Comparison of ENCODE assay signal across 1 cellular context in the genomic region with DNA sequence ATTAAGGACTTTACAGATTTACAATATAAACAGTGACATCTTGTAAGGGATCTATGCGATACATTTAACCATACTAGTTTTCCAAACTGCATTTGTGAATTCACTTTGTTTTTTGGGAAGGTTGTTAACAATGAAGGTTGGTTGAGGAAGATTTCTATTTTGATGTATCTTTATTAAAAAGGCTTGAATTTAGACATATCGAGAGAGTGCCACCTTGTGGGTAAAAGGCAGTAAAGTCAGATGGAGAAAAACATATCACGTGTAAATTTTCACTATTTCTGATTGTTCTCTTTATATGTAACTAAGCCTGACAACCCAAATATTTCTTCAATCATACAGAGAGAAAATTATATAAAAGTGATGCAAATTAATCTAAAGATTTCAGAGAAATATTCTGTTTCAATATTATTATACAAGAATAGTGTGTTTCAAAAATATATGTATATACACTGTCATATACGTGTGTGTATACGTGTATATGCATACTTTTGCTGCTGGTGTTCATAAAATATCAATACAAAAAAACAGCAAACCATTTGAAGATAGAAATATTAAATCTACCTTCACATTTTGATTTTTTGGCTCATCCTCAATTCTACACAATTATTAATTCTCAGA.
TF ChIP-seq lines count a peak whose summit lies in the region.

No MANE protein-coding gene starts in this region.

TF ChIP-seq in GM23338, 12 proteins besides CTCF, POLR2A, EP300 and RAD21 (continued from another document):
- TF ChIP-seq, protein P1, sequence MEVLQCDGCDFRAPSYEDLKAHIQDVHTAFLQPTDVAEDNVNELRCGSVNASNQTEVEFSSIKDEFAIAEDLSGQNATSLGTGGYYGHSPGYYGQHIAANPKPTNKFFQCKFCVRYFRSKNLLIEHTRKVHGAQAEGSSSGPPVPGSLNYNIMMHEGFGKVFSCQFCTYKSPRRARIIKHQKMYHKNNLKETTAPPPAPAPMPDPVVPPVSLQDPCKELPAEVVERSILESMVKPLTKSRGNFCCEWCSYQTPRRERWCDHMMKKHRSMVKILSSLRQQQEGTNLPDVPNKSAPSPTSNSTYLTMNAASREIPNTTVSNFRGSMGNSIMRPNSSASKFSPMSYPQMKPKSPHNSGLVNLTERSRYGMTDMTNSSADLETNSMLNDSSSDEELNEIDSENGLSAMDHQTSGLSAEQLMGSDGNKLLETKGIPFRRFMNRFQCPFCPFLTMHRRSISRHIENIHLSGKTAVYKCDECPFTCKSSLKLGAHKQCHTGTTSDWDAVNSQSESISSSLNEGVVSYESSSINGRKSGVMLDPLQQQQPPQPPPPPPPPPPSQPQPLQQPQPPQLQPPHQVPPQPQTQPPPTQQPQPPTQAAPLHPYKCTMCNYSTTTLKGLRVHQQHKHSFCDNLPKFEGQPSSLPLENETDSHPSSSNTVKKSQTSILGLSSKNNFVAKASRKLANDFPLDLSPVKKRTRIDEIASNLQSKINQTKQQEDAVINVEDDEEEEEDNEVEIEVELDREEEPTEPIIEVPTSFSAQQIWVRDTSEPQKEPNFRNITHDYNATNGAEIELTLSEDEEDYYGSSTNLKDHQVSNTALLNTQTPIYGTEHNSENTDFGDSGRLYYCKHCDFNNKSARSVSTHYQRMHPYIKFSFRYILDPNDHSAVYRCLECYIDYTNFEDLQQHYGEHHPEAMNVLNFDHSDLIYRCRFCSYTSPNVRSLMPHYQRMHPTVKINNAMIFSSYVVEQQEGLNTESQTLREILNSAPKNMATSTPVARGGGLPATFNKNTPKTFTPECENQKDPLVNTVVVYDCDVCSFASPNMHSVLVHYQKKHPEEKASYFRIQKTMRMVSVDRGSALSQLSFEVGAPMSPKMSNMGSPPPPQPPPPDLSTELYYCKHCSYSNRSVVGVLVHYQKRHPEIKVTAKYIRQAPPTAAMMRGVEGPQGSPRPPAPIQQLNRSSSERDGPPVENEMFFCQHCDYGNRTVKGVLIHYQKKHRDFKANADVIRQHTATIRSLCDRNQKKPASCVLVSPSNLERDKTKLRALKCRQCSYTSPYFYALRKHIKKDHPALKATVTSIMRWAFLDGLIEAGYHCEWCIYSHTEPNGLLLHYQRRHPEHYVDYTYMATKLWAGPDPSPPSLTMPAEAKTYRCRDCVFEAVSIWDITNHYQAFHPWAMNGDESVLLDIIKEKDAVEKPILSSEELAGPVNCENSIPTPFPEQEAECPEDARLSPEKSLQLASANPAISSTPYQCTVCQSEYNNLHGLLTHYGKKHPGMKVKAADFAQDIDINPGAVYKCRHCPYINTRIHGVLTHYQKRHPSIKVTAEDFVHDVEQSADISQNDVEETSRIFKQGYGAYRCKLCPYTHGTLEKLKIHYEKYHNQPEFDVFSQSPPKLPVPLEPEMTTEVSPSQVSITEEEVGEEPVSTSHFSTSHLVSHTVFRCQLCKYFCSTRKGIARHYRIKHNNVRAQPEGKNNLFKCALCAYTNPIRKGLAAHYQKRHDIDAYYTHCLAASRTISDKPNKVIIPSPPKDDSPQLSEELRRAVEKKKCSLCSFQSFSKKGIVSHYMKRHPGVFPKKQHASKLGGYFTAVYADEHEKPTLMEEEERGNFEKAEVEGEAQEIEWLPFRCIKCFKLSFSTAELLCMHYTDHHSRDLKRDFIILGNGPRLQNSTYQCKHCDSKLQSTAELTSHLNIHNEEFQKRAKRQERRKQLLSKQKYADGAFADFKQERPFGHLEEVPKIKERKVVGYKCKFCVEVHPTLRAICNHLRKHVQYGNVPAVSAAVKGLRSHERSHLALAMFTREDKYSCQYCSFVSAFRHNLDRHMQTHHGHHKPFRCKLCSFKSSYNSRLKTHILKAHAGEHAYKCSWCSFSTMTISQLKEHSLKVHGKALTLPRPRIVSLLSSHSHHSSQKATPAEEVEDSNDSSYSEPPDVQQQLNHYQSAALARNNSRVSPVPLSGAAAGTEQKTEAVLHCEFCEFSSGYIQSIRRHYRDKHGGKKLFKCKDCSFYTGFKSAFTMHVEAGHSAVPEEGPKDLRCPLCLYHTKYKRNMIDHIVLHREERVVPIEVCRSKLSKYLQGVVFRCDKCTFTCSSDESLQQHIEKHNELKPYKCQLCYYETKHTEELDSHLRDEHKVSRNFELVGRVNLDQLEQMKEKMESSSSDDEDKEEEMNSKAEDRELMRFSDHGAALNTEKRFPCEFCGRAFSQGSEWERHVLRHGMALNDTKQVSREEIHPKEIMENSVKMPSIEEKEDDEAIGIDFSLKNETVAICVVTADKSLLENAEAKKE (CRISPR knock-in tag; IDR thresholded peaks at IDR 0.05), result no peak
- no peak for TF ChIP-seq STAT1 (IDR thresholded peaks at IDR 0.05; ENCODE audit: unreplicated experiment)
